Comparison of ENCODE assay signal across 1 cellular context in the genomic region with DNA sequence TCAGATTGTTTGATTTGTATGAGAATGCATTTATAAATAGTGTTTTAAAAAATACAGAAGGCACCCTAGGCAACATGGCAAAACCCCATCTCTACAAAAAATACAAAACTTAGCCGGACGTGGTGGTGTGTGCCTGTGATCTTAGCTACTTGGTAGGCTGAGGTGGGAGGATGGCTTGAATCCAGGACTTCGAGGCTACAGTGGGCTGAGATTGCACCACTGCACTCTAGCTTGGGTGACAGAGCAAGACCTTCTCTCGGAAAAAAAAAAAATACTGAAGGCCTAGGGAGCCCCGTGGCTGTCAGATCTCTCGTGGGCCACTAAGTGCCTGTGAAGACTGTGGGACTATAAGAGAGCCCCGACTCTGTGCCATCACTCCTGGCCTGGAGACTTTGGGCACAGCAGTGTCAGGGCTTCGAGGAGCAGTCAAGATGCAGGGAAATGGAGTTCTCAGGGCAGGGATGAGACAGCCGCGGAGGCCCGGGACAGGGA.
TF ChIP-seq lines count a peak whose summit lies in the region.

No MANE protein-coding gene starts in this region.

TF ChIP-seq in GM23338, 12 proteins besides CTCF, POLR2A, EP300 and RAD21 (continued from another document):
- TF ChIP-seq, protein P1, sequence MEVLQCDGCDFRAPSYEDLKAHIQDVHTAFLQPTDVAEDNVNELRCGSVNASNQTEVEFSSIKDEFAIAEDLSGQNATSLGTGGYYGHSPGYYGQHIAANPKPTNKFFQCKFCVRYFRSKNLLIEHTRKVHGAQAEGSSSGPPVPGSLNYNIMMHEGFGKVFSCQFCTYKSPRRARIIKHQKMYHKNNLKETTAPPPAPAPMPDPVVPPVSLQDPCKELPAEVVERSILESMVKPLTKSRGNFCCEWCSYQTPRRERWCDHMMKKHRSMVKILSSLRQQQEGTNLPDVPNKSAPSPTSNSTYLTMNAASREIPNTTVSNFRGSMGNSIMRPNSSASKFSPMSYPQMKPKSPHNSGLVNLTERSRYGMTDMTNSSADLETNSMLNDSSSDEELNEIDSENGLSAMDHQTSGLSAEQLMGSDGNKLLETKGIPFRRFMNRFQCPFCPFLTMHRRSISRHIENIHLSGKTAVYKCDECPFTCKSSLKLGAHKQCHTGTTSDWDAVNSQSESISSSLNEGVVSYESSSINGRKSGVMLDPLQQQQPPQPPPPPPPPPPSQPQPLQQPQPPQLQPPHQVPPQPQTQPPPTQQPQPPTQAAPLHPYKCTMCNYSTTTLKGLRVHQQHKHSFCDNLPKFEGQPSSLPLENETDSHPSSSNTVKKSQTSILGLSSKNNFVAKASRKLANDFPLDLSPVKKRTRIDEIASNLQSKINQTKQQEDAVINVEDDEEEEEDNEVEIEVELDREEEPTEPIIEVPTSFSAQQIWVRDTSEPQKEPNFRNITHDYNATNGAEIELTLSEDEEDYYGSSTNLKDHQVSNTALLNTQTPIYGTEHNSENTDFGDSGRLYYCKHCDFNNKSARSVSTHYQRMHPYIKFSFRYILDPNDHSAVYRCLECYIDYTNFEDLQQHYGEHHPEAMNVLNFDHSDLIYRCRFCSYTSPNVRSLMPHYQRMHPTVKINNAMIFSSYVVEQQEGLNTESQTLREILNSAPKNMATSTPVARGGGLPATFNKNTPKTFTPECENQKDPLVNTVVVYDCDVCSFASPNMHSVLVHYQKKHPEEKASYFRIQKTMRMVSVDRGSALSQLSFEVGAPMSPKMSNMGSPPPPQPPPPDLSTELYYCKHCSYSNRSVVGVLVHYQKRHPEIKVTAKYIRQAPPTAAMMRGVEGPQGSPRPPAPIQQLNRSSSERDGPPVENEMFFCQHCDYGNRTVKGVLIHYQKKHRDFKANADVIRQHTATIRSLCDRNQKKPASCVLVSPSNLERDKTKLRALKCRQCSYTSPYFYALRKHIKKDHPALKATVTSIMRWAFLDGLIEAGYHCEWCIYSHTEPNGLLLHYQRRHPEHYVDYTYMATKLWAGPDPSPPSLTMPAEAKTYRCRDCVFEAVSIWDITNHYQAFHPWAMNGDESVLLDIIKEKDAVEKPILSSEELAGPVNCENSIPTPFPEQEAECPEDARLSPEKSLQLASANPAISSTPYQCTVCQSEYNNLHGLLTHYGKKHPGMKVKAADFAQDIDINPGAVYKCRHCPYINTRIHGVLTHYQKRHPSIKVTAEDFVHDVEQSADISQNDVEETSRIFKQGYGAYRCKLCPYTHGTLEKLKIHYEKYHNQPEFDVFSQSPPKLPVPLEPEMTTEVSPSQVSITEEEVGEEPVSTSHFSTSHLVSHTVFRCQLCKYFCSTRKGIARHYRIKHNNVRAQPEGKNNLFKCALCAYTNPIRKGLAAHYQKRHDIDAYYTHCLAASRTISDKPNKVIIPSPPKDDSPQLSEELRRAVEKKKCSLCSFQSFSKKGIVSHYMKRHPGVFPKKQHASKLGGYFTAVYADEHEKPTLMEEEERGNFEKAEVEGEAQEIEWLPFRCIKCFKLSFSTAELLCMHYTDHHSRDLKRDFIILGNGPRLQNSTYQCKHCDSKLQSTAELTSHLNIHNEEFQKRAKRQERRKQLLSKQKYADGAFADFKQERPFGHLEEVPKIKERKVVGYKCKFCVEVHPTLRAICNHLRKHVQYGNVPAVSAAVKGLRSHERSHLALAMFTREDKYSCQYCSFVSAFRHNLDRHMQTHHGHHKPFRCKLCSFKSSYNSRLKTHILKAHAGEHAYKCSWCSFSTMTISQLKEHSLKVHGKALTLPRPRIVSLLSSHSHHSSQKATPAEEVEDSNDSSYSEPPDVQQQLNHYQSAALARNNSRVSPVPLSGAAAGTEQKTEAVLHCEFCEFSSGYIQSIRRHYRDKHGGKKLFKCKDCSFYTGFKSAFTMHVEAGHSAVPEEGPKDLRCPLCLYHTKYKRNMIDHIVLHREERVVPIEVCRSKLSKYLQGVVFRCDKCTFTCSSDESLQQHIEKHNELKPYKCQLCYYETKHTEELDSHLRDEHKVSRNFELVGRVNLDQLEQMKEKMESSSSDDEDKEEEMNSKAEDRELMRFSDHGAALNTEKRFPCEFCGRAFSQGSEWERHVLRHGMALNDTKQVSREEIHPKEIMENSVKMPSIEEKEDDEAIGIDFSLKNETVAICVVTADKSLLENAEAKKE (CRISPR knock-in tag; IDR thresholded peaks at IDR 0.05) = no peak
